ENCODE assay signal across 26 cellular contexts in genomic region chr5:15474143-15474719, GRCh38. TPM values are rescaled to one million over a fixed set of nuclear protein-coding genes. Genes with fewer than 3 reads are reported as not detected.
"Had no signal": no experiment of that assay in that cellular context is flagged by ENCODE, and none has a peak within 500 bp of the region (broad histone marks: within the 10 kb centered on the region; RNA-seq: fewer than 3 reads in every experiment).

No MANE protein-coding gene starts in this region.

- H3K27me3 ChIP-seq: pancreas, right atrium auricular region, testis, thyroid gland, transverse colon, upper lobe of left lung, vagina had no signal

- H3K4me3 ChIP-seq: left ventricle myocardium inferior, lower lobe of right lung, pancreas, right atrium auricular region, skin epidermis, stomach, testis, thyroid gland, transverse colon, upper lobe of left lung, vagina had no signal

- H3K9me3 ChIP-seq: lower lobe of right lung, pancreas, testis, thyroid gland, transverse colon, upper lobe of left lung, vagina had no signal

- H3K36me3 ChIP-seq: left ventricle myocardium inferior, lower lobe of right lung, pancreas, right atrium auricular region, stomach, thyroid gland, transverse colon, upper lobe of left lung, vagina had no signal

- ATAC-seq: left colon; lower lobe of right lung; naive thymus-derived CD8-positive, alpha-beta T cell; pancreas; sciatic nerve; stimulated activated naive B cell treated with anti-CD40 and anti-IgM and Interleukin-4, amounts not matched to agents 10 μg/mL and 1 μg/mL and 100 μg/mL, for 72 hours; stimulated activated naive CD8-positive, alpha-beta T cell treated with anti-CD3 and anti-CD28 coated beads, Interleukin-15, Interleukin-2, amounts not matched to agents 100 U/mL and 50 U/mL, for 24 hours had no signal

- FAIRE-seq: keratinocyte, pancreas had no signal

- DNase-seq: hippocampal formation; kidney glomerular epithelial cell; left colon; left ventricle myocardium inferior; lower lobe of right lung; mammary epithelial cell; mesenchymal stem cell; naive thymus-derived CD8-positive, alpha-beta T cell; nucleus accumbens; pancreas; stimulated activated CD4-positive, alpha-beta T cell treated with anti-CD3 and anti-CD28 coated beads, Interleukin-12 subunit alpha, Interleukin-12 subunit beta, amount 100 ng/mL, for 4 hours; stimulated activated CD4-positive, alpha-beta T cell treated with anti-CD3 and anti-CD28 coated beads, Interleukin-15, amount 100 ng/mL, for 24 hours; stimulated activated CD4-positive, alpha-beta T cell treated with anti-CD3 and anti-CD28 coated beads, Interleukin-2, amount 100 ng/mL, for 24 hours; stimulated activated CD4-positive, alpha-beta T cell treated with anti-CD3 and anti-CD28 coated beads, Interleukin-4, amount 100 ng/mL, for 1 hour; stimulated activated naive B cell treated with anti-CD40 and anti-IgM and Interleukin-4, amounts not matched to agents 10 μg/mL and 1 μg/mL and 100 μg/mL, for 72 hours; stimulated activated naive CD8-positive, alpha-beta T cell treated with anti-CD3 and anti-CD28 coated beads, Interleukin-15, Interleukin-2, amounts not matched to agents 100 U/mL and 50 U/mL, for 24 hours; stomach; testis; thyroid gland; transverse colon; upper lobe of left lung had no signal

- H3K4me1 ChIP-seq: left ventricle myocardium inferior, lower lobe of right lung, pancreas, right atrium auricular region, stomach, testis, thyroid gland, transverse colon, upper lobe of left lung, vagina had no signal

- H3K27ac ChIP-seq: left ventricle myocardium inferior, lower lobe of right lung, pancreas, right atrium auricular region, skin epidermis, stomach, testis, thyroid gland, transverse colon, upper lobe of left lung, vagina had no signal

RNA-seq across cellular contexts. Expression of gene FBXL7, which starts 25.7 kb away (rescaled TPM):
- total RNA-seq: naive thymus-derived CD8-positive, alpha-beta T cell had no signal
- polyA plus RNA-seq: naive thymus-derived CD8-positive, alpha-beta T cell had no signal
